1 cellular context compared by ENCODE assay signal in the genomic region with DNA sequence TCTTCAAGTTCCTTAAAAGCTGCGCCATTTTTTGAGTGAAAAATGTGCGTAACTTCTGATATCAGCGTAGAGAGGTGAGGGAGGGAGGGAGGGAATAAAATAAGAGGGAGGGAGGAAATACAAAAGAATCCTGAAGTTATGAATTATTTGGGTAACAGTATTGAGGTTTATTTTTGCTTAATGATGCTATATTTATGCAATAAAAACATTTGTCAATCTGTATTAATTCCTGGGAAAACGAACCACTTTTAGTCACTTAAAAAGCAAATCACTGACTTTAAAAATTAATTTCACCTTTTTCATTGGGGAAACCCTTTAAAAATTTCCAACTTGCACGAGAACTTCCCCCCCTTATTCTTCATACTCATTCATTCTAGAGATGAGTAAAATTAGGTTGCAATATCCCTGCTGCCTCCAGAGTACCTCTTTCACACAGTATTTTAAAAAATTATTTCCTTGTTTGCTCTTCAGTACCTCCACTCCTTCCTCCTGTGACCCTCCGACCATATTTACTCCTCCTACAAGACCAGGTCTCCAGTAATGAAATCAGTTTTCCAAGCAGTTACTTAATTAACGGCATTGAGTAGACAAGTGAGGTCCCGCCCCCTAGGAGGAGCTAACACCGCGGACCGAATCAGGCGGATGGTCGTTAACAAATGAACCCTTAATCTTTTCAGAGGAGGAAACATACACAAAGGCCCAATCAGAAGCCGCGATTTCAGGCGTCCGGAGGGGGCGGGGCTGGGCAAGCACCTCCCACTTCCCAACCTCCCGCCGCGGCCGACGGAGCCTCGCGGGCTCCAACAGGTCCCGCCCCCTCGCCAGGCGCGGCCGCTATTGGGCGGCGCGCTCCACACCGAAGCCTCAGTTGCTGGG.
TF ChIP-seq lines count a peak whose summit lies in the region.

No MANE protein-coding gene starts in this region.

TF ChIP-seq in IMR-90, 13 proteins besides CTCF, POLR2A, EP300 and RAD21 (continued from another document):
- TF ChIP-seq MXI1 (IDR thresholded peaks at IDR 0.05; ENCODE audit: borderline replicate concordance, low read depth, low read length) (no peak), RCOR1 (IDR thresholded peaks at IDR 0.05; ENCODE audit: insufficient replicate concordance, low read length) (no peak), MAZ (IDR thresholded peaks at IDR 0.05; ENCODE audit: borderline replicate concordance, low read depth, low read length) (no peak), RFX5 (IDR thresholded peaks at IDR 0.05; ENCODE audit: low read depth, low read length) (no peak), SMC3 (IDR thresholded peaks at IDR 0.05; ENCODE audit: low read depth, low read length) (no peak), FOS (IDR thresholded peaks at IDR 0.05; ENCODE audit: low read depth, low read length) (no peak)
- TF ChIP-seq, protein P1, sequence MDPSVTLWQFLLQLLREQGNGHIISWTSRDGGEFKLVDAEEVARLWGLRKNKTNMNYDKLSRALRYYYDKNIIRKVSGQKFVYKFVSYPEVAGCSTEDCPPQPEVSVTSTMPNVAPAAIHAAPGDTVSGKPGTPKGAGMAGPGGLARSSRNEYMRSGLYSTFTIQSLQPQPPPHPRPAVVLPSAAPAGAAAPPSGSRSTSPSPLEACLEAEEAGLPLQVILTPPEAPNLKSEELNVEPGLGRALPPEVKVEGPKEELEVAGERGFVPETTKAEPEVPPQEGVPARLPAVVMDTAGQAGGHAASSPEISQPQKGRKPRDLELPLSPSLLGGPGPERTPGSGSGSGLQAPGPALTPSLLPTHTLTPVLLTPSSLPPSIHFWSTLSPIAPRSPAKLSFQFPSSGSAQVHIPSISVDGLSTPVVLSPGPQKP (IDR thresholded peaks at IDR 0.05; ENCODE audit: borderline replicate concordance, low read depth, low read length), result no peak
